Comparison of ENCODE assay signal across 9 cellular contexts in the genomic region with DNA sequence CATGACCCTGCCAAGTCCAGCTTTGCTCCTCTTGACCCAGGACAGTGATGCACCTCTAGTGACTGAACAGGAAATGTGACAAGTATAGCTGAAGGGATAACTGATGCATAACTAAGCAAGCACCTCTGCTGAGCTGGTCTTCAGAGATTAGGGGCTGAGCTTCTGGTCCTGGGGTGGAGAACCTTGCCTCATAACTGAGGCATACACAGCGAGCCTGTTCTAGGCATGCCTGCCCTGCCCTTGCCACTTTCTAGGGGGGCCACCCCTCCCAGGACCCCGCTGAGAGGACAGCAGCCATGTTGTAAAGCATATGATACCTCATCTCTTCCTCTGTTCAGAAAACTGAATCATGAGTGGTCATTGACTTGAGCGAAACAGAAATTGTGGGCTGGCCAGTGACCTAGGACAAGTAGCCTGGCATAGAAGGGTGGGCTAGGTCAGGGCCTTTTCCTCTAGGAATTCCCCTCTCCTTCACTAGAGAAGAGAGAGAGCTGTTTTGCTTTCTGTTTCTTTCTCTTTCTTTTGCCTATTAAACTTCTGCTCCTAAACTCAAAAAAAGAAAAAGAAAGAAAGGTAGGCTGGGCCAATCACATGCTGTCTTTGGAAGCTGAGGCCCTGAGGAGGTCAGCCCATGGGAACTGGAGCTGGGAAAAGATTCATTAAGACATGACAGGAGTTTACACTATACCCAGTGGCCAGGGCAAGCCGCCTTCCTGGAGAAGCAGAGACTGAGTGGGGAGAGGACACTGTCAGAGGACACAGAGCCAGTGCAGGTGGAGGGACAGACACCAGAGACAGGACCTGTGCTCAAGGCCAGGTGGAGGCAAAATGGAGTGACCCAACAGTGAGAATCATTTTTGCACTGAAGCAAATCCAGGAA. TPM values are rescaled to one million over a fixed set of nuclear protein-coding genes. Genes with fewer than 3 reads are reported as not detected.
DNase-seq lines count a peak whose midpoint lies in the region; ATAC-seq and TF ChIP-seq lines count a peak whose summit lies in the region.
"Had no signal": no experiment of that assay in that cellular context is flagged by ENCODE, and none has a peak within 500 bp of the region (broad histone marks: within the 10 kb centered on the region; RNA-seq: fewer than 3 reads in every experiment).

No MANE protein-coding gene starts in this region.

- peaks cover 3% of the 10 kb centered on the region for H3K36me3 ChIP-seq in effector memory CD4-positive, alpha-beta T cell (ENCODE audit: control insufficient read depth, insufficient read depth, low read length)
- peaks cover 17% of the 10 kb centered on the region for H3K36me3 ChIP-seq in upper lobe of right lung
- peaks cover 11% of the 10 kb centered on the region for H3K36me3 ChIP-seq in suprapubic skin

- H3K27ac ChIP-seq in effector memory CD4-positive, alpha-beta T cell (ENCODE audit: insufficient read depth, low read length, poor library complexity, severe bottlenecking), result no peak overlapping the region
- no peak overlapping the region for H3K27ac ChIP-seq in upper lobe of right lung
- no peak overlapping the region for H3K27ac ChIP-seq in suprapubic skin

- peak; percentile 61 for ATAC-seq in GM18858 (IDR thresholded peaks at IDR 0.05; ENCODE audit: unreplicated experiment)
- peak; percentile 79 for ATAC-seq in GM21447 (IDR thresholded peaks at IDR 0.05; ENCODE audit: unreplicated experiment)
- ATAC-seq in HG03354 (IDR thresholded peaks at IDR 0.05; ENCODE audit: poor library complexity, severe bottlenecking, unreplicated experiment), result peak; percentile 79
- no peak for ATAC-seq in upper lobe of right lung

- H3K4me1 ChIP-seq in effector memory CD4-positive, alpha-beta T cell (ENCODE audit: control insufficient read depth, insufficient read depth, low read length, poor library complexity, severe bottlenecking), result no peaks in the 10 kb centered on the region
- H3K4me1 ChIP-seq in upper lobe of right lung, result no peaks in the 10 kb centered on the region
- H3K4me1 ChIP-seq in suprapubic skin, result no peaks in the 10 kb centered on the region

- no peak for TF ChIP-seq CTCF in upper lobe of right lung (IDR thresholded peaks at IDR 0.05)
- TF ChIP-seq CTCF in suprapubic skin (IDR thresholded peaks at IDR 0.05), result no peak

- DNase-seq in medulla oblongata (ENCODE audit: extremely low spot score) (peak; percentile 37), upper lobe of right lung (no peak), suprapubic skin (ENCODE audit: low spot score in 2 of 2) (no peak)
- no peak for DNase-seq in effector memory CD4-positive, alpha-beta T cell
- DNase-seq in activated effector memory CD4-positive, alpha-beta T cell treated with Interleukin-2 at 50 U/mL for 16 hours, result no peak
- DNase-seq: H7 had no signal

- TF ChIP-seq POLR2A in suprapubic skin (IDR thresholded peaks at IDR 0.05), result no peak

- no peak overlapping the region for H3K4me3 ChIP-seq in effector memory CD4-positive, alpha-beta T cell (ENCODE audit: insufficient read depth, low read depth, low read length, poor library complexity, severe bottlenecking)
- no peak overlapping the region for H3K4me3 ChIP-seq in upper lobe of right lung
- no peak overlapping the region for H3K4me3 ChIP-seq in suprapubic skin

- 91% methylated on average over 4 of the region's 4 CpGs for WGBS in suprapubic skin

- H3K9me3 ChIP-seq in effector memory CD4-positive, alpha-beta T cell (ENCODE audit: control insufficient read depth, low read length), result no peaks in the 10 kb centered on the region
- no peaks in the 10 kb centered on the region for H3K9me3 ChIP-seq in upper lobe of right lung
- H3K9me3 ChIP-seq in suprapubic skin, result no peaks in the 10 kb centered on the region

- intact Hi-C loops in upper lobe of right lung (cut with DNase I), result no loop called here

- H3K27me3 ChIP-seq in effector memory CD4-positive, alpha-beta T cell (replicated peaks; ENCODE audit: control insufficient read depth, insufficient read depth, low read length, poor library complexity, severe bottlenecking), result no peaks in the 10 kb centered on the region
- H3K27me3 ChIP-seq in upper lobe of right lung, result no peaks in the 10 kb centered on the region
- H3K27me3 ChIP-seq in suprapubic skin, result no peaks in the 10 kb centered on the region

- no peak for TF ChIP-seq EP300 in suprapubic skin (IDR thresholded peaks at IDR 0.05)

RNA-seq across cellular contexts. Expression of a gene that starts 23.1 kb away (rescaled TPM):
- 15.5 TPM for total RNA-seq in upper lobe of right lung
- 10 to 100 TPM; 11.2 to 16.0 (median 14.8) TPM for total RNA-seq in suprapubic skin

RNA-seq across cellular contexts. Expression of a gene that starts 28.5 kb away (rescaled TPM):
- total RNA-seq in upper lobe of right lung (3.1 TPM), suprapubic skin (10 to 100 TPM; 28.9 to 55.3 (median 38.1) TPM)
